In the genomic region with DNA sequence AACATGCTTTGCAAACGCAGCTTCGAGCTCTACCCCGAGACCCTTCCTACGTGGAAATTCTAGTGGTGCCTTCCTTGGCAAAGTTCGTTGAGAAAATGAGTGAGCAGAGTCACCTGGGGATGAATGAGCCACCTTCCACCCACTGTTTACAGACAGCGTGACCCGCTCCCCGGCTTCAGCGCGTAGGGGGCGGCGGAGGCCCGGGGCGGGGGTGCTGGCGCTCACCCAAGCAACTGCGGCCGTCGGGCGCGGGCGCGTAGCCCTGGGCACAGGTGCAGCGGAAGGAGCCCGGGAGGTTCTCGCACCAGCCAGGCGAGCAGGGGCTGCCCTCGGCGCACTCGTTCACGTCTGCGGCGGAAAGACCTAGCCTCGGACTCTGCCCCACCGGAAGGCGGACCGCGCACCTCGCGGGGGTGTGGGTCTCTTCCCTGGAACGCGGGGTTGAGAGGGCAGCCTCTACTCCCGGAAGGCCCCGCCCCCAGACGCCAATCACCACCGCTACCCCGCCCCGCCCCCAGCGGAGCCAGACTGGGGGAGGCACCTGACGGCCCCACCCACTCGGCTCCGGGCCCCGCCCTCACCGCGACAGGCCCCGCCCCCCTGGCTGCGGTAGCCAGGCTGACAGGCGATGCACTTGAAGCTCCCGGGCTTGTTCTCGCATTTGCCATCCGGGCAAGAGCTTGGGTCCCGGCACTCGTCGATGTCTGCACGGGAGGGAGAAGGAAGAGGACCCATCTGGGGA, we compare ENCODE assay signal across 9 cellular contexts. TPM values are rescaled to one million over a fixed set of nuclear protein-coding genes. Genes with fewer than 3 reads are reported as not detected.
A peak's percentile ranks its signal among the peaks of the same experiment; 100 is the strongest.
DNase-seq lines count a peak whose midpoint lies in the region; ATAC-seq, FAIRE-seq and TF ChIP-seq lines count a peak whose summit lies in the region.
"Had no signal": no experiment of that assay in that cellular context is flagged by ENCODE, and none has a peak within 500 bp of the region (broad histone marks: within the 10 kb centered on the region; RNA-seq: fewer than 3 reads in every experiment).

No MANE protein-coding gene starts in this region.

- no peak overlapping the region for H3K18ac ChIP-seq in H9 (ENCODE audit: insufficient read length, low read depth, low read length)

- CTCF ChIA-PET in HepG2 (lab: Yijun Ruan, JAX; ENCODE audit: low intra/inter-chr PET ratio, low total read pairs), result no interaction called here

- no peaks in the 10 kb centered on the region for H3K79me2 ChIP-seq in H9 (ENCODE audit: insufficient read depth, low read length)
- peaks cover 6% of the 10 kb centered on the region for H3K79me2 ChIP-seq in astrocyte (ENCODE audit: insufficient read depth, low read length)
- no peaks in the 10 kb centered on the region for H3K79me2 ChIP-seq in HepG2 (ENCODE audit: insufficient read depth, low read length)

- H3K4me1 ChIP-seq in H9 (ENCODE audit: insufficient read depth, low read length) (no peaks in the 10 kb centered on the region), astrocyte (ENCODE audit: insufficient read depth, low read length) (peaks cover 1% of the 10 kb centered on the region), HepG2 (ENCODE audit: insufficient read depth, low read length) (peaks cover 26% of the 10 kb centered on the region)

- H4K20me1 ChIP-seq in H9 (ENCODE audit: control insufficient read depth, insufficient read depth, insufficient read length), result no peaks in the 10 kb centered on the region
- peaks cover 77% of the 10 kb centered on the region for H4K20me1 ChIP-seq in astrocyte (ENCODE audit: insufficient read depth, low read length)
- no peaks in the 10 kb centered on the region for H4K20me1 ChIP-seq in HepG2 (ENCODE audit: insufficient read depth, low read length)

- H3K4me1 Mint-ChIP-seq in H9 (peaks cover 17 to 31% of the 10 kb centered on the region in 2 experiments), astrocyte (ENCODE audit: low read depth, unreplicated experiment) (peaks cover 2% of the 10 kb centered on the region)

- no peak overlapping the region for H3K56ac ChIP-seq in H9 (ENCODE audit: insufficient read length, low read depth, low read length)

- no peak overlapping the region for H4K5ac ChIP-seq in H9 (ENCODE audit: insufficient read length, low read depth, low read length)

- H2BK12ac ChIP-seq in H9 (ENCODE audit: insufficient read length, low read depth, low read length), result no peak overlapping the region

- H3K36me3 ChIP-seq in astrocyte (ENCODE audit: insufficient read depth, low read length) (peaks cover 17% of the 10 kb centered on the region), HepG2 (replicated peaks in 1 of 2; ENCODE audit: control insufficient read depth in 1 of 2, insufficient read depth in 2 of 2, low read length in 2 of 2) (peaks cover 4 to 11% of the 10 kb centered on the region in 2 experiments; a peak in 2 of 5 replicates)

- H3K9ac ChIP-seq in H9 (ENCODE audit: extremely low read depth, insufficient read length, low read length) (no peak overlapping the region), astrocyte (ENCODE audit: low read length) (no peak overlapping the region), HepG2 (ENCODE audit: insufficient read depth, low read depth, low read length) (peak overlapping the region; percentile 61)

- H3K14ac ChIP-seq in H9 (ENCODE audit: insufficient read depth, low read length), result no peak overlapping the region

- H3K4ac ChIP-seq in H9 (ENCODE audit: low read depth, low read length), result no peak overlapping the region

- peaks cover 4% of the 10 kb centered on the region; the same call in 1 of the 2 replicates for H3K27me3 ChIP-seq in H9 (ENCODE audit: insufficient read depth, low read length)
- H3K27me3 ChIP-seq in astrocyte (ENCODE audit: insufficient read depth, low read length), result no peaks in the 10 kb centered on the region
- no peaks in the 10 kb centered on the region for H3K27me3 ChIP-seq in HepG2 (ENCODE audit: control insufficient read depth in 1 of 2, insufficient read depth in 2 of 2, low read length in 2 of 2)

- H3K79me1 ChIP-seq in H9 (ENCODE audit: insufficient read depth, low read depth, low read length, poor library complexity, severe bottlenecking), result no peaks in the 10 kb centered on the region

- H3K23me2 ChIP-seq in H9 (ENCODE audit: insufficient read length, low read depth, low read length, poor library complexity, severe bottlenecking), result peaks cover 2% of the 10 kb centered on the region

- in situ Hi-C loops in G401 (cut with HindIII; ENCODE audit: low sequenced_read_pairs), result no loop called here
- in situ Hi-C loops in HepG2 (cut with HindIII; ENCODE audit: extremely low pct_ligation_motif_present, low pct_unique_long_range_greater_than_20kb), result no loop called here

- H3K36me3 Mint-ChIP-seq in H9 (ENCODE audit: insufficient read depth in 1 of 3, low read depth in 3 of 3) (no peaks in the 10 kb centered on the region; a peak in 1 of 7 replicates), astrocyte (ENCODE audit: low read depth, unreplicated experiment) (peaks cover 27% of the 10 kb centered on the region)

- H3K4me2 ChIP-seq in H9 (ENCODE audit: insufficient read depth, insufficient read length, low read length), result peak overlapping the region; percentile 33
- no peak overlapping the region for H3K4me2 ChIP-seq in astrocyte (ENCODE audit: low read length)
- H3K4me2 ChIP-seq in HepG2 (ENCODE audit: low read depth, low read length), result peak overlapping the region; percentile 73

- no peak; the same call in 1 of the 2 replicates for TF ChIP-seq RAD21 in HepG2 (CRISPR knock-in tag; IDR thresholded peaks at IDR 0.05)

- POLR2A ChIA-PET in HepG2 (lab: Yijun Ruan, JAX), result interaction anchor here (0.7 to 2.0 kb wide), 5 partner anchors 14 to 68 kb away, joined by 3 to 7 read pairs (median 3); partner anchors contain the start of gene ZNRD2

- TF ChIP-seq CTCF in H9 (conservative IDR thresholded peaks at IDR 0.05) (no peak), astrocyte (IDR thresholded peaks at IDR 0.05; ENCODE audit: insufficient read depth, low read depth, low read length) (no peak), HepG2 (CRISPR knock-in tag; IDR thresholded peaks at IDR 0.05) (peak; percentile 9; the same call in 1 of the 2 replicates)

- H2BK15ac ChIP-seq in H9 (ENCODE audit: low read depth, low read length), result no peak overlapping the region

- TF ChIP-seq EP300 in HepG2 (IDR thresholded peaks at IDR 0.05; ENCODE audit: low read depth in 2 of 2, low read length in 2 of 2), result 0 out of 4 replicates have a peak, but pooled peaks of 1 of the 2 experiments have one; percentile 17
- no peak for TF ChIP-seq EP300 in HepG2 (CRISPR knock-in tag; IDR thresholded peaks at IDR 0.05; ENCODE audit: borderline replicate concordance)

- no peak overlapping the region for H3K27ac ChIP-seq in H9 (ENCODE audit: insufficient read length, low read depth, low read length)
- H3K27ac ChIP-seq in astrocyte (ENCODE audit: low read depth, low read length), result no peak overlapping the region
- peak overlapping the region; percentile 66 for H3K27ac ChIP-seq in HepG2 (ENCODE audit: extremely low read length, insufficient read depth, low read length)

- peak in 1 of 2 experiments; percentile 76; a peak in 2 of 4 replicates for TF ChIP-seq POLR2A in HepG2 (IDR thresholded peaks at IDR 0.05; ENCODE audit: insufficient read depth in 1 of 2, low read depth in 2 of 2, low read length in 2 of 2)

- H3K9me3 ChIP-seq in H9 (ENCODE audit: control insufficient read depth, low read depth, low read length) (no peaks in the 10 kb centered on the region), astrocyte (ENCODE audit: insufficient read depth, low read depth, low read length) (no peaks in the 10 kb centered on the region), HepG2 (ENCODE audit: low read length) (no peaks in the 10 kb centered on the region)

- no peak overlapping the region for H3K4me3 ChIP-seq in astrocyte (ENCODE audit: insufficient read depth, low read depth, low read length)
- H3K4me3 ChIP-seq in HepG2 (replicated peaks in 1 of 3; ENCODE audit: insufficient read depth in 1 of 3, low read depth in 2 of 3, low read length in 3 of 3), result peak overlapping the region; percentile 44 to 68 (median 58); a peak in 5 of 6 replicates

- H3T11ph ChIP-seq in H9 (ENCODE audit: low read length), result no peak overlapping the region

- peak; percentile 64 for ATAC-seq in HepG2

- H3K4me3 Mint-ChIP-seq in H9 (peak overlapping the region; percentile 57 to 73), astrocyte (ENCODE audit: unreplicated experiment) (peak overlapping the region; percentile 36)

- no peak overlapping the region for H2AFZ ChIP-seq in H9 (ENCODE audit: low read length)
- H2AFZ ChIP-seq in astrocyte (ENCODE audit: low read depth, low read length), result no peak overlapping the region
- H2AFZ ChIP-seq in HepG2 (ENCODE audit: low read length), result no peak overlapping the region

- H2BK20ac ChIP-seq in H9 (ENCODE audit: low read depth, low read length, poor library complexity, severe bottlenecking), result no peak overlapping the region

- H3K27me3 Mint-ChIP-seq in H9 (ENCODE audit: low read depth) (peaks cover 85% of the 10 kb centered on the region), astrocyte (ENCODE audit: low read depth, unreplicated experiment) (peaks cover 43% of the 10 kb centered on the region)

- no peak overlapping the region for H2BK5ac ChIP-seq in H9 (ENCODE audit: insufficient read length, low read length)

- H4K91ac ChIP-seq in H9 (ENCODE audit: insufficient read length, low read depth, low read length), result no peak overlapping the region

- intact Hi-C loops in HepG2 (cut with micrococcal nuclease; ENCODE audit: unreplicated experiment), result no loop called here

- H3K27ac Mint-ChIP-seq in H9 (no peak overlapping the region), astrocyte (ENCODE audit: unreplicated experiment) (no peak overlapping the region)

- H3K9me3 Mint-ChIP-seq in H9 (peaks cover 0 to 2% of the 10 kb centered on the region in 2 experiments; a peak in 1 of 5 replicates), astrocyte (ENCODE audit: unreplicated experiment) (peaks cover 7% of the 10 kb centered on the region)

- H2BK120ac ChIP-seq in H9 (ENCODE audit: low read depth, low read length, poor library complexity, severe bottlenecking), result no peak overlapping the region

- DNase-seq in G401 (ENCODE audit: low spot score) (peak; percentile 72), H9 (peak; percentile 96), NAMALWA (ENCODE audit: low spot score) (peak; percentile 94), T-helper 2 cell (peak; percentile 93 to 99 (median 97)), astrocyte (ENCODE audit: low read depth) (no peak), HepG2 (ENCODE audit: low spot score) (peak; percentile 75), AG08395 (ENCODE audit: low spot score) (no peak)
- peak; percentile 95 to 99 (median 98) for DNase-seq in stimulated activated CD4-positive, alpha-beta T cell treated with anti-CD3 and anti-CD28 coated beads, TNF-alpha, amount 100 ng/mL, for 48 hours (ENCODE audit: low read depth in 3 of 3)

- no TSS peak for BruUV-seq in HepG2 (replicated peaks; lab: Mats Ljungman, UMichigan)

- no peak for FAIRE-seq in astrocyte (lab: Jason Lieb, UNC)
- FAIRE-seq in HepG2 (lab: Jason Lieb, UNC), result no peak
- FAIRE-seq: TTC549 had no signal

- no peak overlapping the region for H4K8ac ChIP-seq in H9 (replicated peaks; ENCODE audit: insufficient read length, low read depth, low read length)

- no peak overlapping the region for H3K23ac ChIP-seq in H9 (ENCODE audit: insufficient read length, low read depth, low read length)

- WGBS in H9 (ENCODE audit: extremely low coverage, insufficient read length, low lambda C conversion rate), result no CpG with 5 or more reads among the region's 64 CpGs
- WGBS in HepG2 (ENCODE audit: low lambda C conversion rate), result 73% methylated on average over 29 of the region's 64 CpGs

- H2AK5ac ChIP-seq in H9 (ENCODE audit: insufficient read length, low read length), result no peak overlapping the region

RNA-seq across cellular contexts. Expression of gene LTBP3, which starts 11.8 kb away (rescaled TPM):
- 32.5 and 53.2 TPM in 2 replicates for total RNA-seq in G401 (2014; rRNA removed; shearing (Covaris generic))
- total RNA-seq in H9 (2021) (10.6 and 12.1 TPM in 2 replicates), astrocyte (33.2 and 36.5 TPM in 2 replicates), HepG2 (2016; rRNA removed; fragmentation: Illumina TruSeq; extraction: Trizol) (4.2 and 12.2 TPM in 2 replicates)
- total RNA-seq in HepG2 (2016; cell fraction: cytosol; rRNA removed; fragmentation: Illumina TruSeq; extraction: Trizol; ENCODE audit: low read depth), result 3.8 and 4.6 TPM in 2 replicates
- total RNA-seq in HepG2 (2016; cell fraction: insoluble cytoplasmic fraction; rRNA removed; fragmentation: Illumina TruSeq; extraction: Trizol), result 3.1 and 14.2 TPM in 2 replicates
- total RNA-seq in HepG2 (2016; cell fraction: membrane; rRNA removed; fragmentation: Illumina TruSeq; extraction: Trizol), result 6.5 and 7.6 TPM in 2 replicates
- 18.0 and 20.1 TPM in 2 replicates for total RNA-seq in HepG2 (2016; cell fraction: nucleus; rRNA removed; fragmentation: Illumina TruSeq; extraction: Trizol)
- 60.3 and 68.1 TPM in 2 replicates for polyA plus RNA-seq in HepG2 (2011; rRNA removed)
- 16.4 and 24.6 TPM in 2 replicates for polyA plus RNA-seq in HepG2 (2011; cell fraction: cytosol; rRNA removed)
- 549 and 694 TPM in 2 replicates for polyA plus RNA-seq in HepG2 (2011; cell fraction: nucleus; rRNA removed)
- polyA plus RNA-seq in HepG2 (2012), result 41.0 and 45.6 TPM in 2 replicates
- 2.1 and 2.8 TPM in 2 replicates for polyA plus RNA-seq in HepG2 (2016; cell fraction: cytosol; fragmentation: Illumina TruSeq; extraction: Trizol; ENCODE audit: low read depth)
- 7.3 and 9.4 TPM in 2 replicates for polyA plus RNA-seq in HepG2 (2016; cell fraction: insoluble cytoplasmic fraction; fragmentation: Illumina TruSeq; extraction: Trizol; ENCODE audit: low read depth)
- 6.0 and 7.1 TPM in 2 replicates for polyA plus RNA-seq in HepG2 (2016; cell fraction: membrane; fragmentation: Illumina TruSeq; extraction: Trizol; ENCODE audit: low read depth)
- polyA plus RNA-seq in HepG2 (2016; cell fraction: nucleus; fragmentation: Illumina TruSeq; extraction: Trizol; ENCODE audit: insufficient read depth, low read depth), result 129 and 139 TPM in 2 replicates
- 12.7 and 25.1 TPM in 2 replicates for polyA minus RNA-seq in HepG2 (2011; rRNA and poly(A)+ RNA removed; ENCODE audit: low replicate concordance)
- 13.7 and 23.3 TPM in 2 replicates for polyA minus RNA-seq in HepG2 (2011; cell fraction: cytosol; rRNA and poly(A)+ RNA removed)
- polyA minus RNA-seq in HepG2 (2011; cell fraction: nucleus; rRNA and poly(A)+ RNA removed), result 36.4 and 39.8 TPM in 2 replicates

RNA-seq across cellular contexts. Expression of gene SCYL1, which starts 21.5 kb away (rescaled TPM):
- 77.6 and 80.4 TPM in 2 replicates for total RNA-seq in G401 (2014; rRNA removed; shearing (Covaris generic))
- total RNA-seq in H9 (2021) (54.7 and 56.0 TPM in 2 replicates), astrocyte (106 and 128 TPM in 2 replicates), HepG2 (2016; rRNA removed; fragmentation: Illumina TruSeq; extraction: Trizol) (61.7 and 65.9 TPM in 2 replicates)
- 25.8 and 30.8 TPM in 2 replicates for total RNA-seq in HepG2 (2016; cell fraction: cytosol; rRNA removed; fragmentation: Illumina TruSeq; extraction: Trizol; ENCODE audit: low read depth)
- 61.5 and 71.8 TPM in 2 replicates for total RNA-seq in HepG2 (2016; cell fraction: insoluble cytoplasmic fraction; rRNA removed; fragmentation: Illumina TruSeq; extraction: Trizol)
- total RNA-seq in HepG2 (2016; cell fraction: membrane; rRNA removed; fragmentation: Illumina TruSeq; extraction: Trizol), result 42.4 and 48.2 TPM in 2 replicates
- total RNA-seq in HepG2 (2016; cell fraction: nucleus; rRNA removed; fragmentation: Illumina TruSeq; extraction: Trizol), result 43.2 and 44.5 TPM in 2 replicates
- polyA plus RNA-seq in HepG2 (2011; rRNA removed), result 103 and 122 TPM in 2 replicates
- 86.0 and 134 TPM in 2 replicates for polyA plus RNA-seq in HepG2 (2011; cell fraction: cytosol; rRNA removed)
- 217 and 274 TPM in 2 replicates for polyA plus RNA-seq in HepG2 (2011; cell fraction: nucleus; rRNA removed)
- polyA plus RNA-seq in HepG2 (2012), result 38.8 and 49.2 TPM in 2 replicates
- polyA plus RNA-seq in HepG2 (2016; cell fraction: cytosol; fragmentation: Illumina TruSeq; extraction: Trizol; ENCODE audit: low read depth), result 18.7 and 21.2 TPM in 2 replicates
- 66.5 and 66.9 TPM in 2 replicates for polyA plus RNA-seq in HepG2 (2016; cell fraction: insoluble cytoplasmic fraction; fragmentation: Illumina TruSeq; extraction: Trizol; ENCODE audit: low read depth)
- polyA plus RNA-seq in HepG2 (2016; cell fraction: membrane; fragmentation: Illumina TruSeq; extraction: Trizol; ENCODE audit: low read depth), result 31.2 and 33.8 TPM in 2 replicates
- 90.8 and 91.5 TPM in 2 replicates for polyA plus RNA-seq in HepG2 (2016; cell fraction: nucleus; fragmentation: Illumina TruSeq; extraction: Trizol; ENCODE audit: insufficient read depth, low read depth)
- polyA minus RNA-seq in HepG2 (2011; rRNA and poly(A)+ RNA removed; ENCODE audit: low replicate concordance), result 110 and 139 TPM in 2 replicates
- polyA minus RNA-seq in HepG2 (2011; cell fraction: cytosol; rRNA and poly(A)+ RNA removed), result 43.9 and 59.3 TPM in 2 replicates
- polyA minus RNA-seq in HepG2 (2011; cell fraction: nucleus; rRNA and poly(A)+ RNA removed), result 34.2 and 36.4 TPM in 2 replicates

RNA-seq across cellular contexts. Expression of gene ZNRD2, which starts 23.9 kb away (rescaled TPM):
- total RNA-seq in G401 (2014; rRNA removed; shearing (Covaris generic)), result 72.3 and 72.7 TPM in 2 replicates
- total RNA-seq in H9 (2021) (43.7 and 45.8 TPM in 2 replicates), astrocyte (40.4 and 45.1 TPM in 2 replicates), HepG2 (2016; rRNA removed; fragmentation: Illumina TruSeq; extraction: Trizol) (34.0 and 40.0 TPM in 2 replicates)
- total RNA-seq in HepG2 (2016; cell fraction: cytosol; rRNA removed; fragmentation: Illumina TruSeq; extraction: Trizol; ENCODE audit: low read depth), result 15.3 and 19.2 TPM in 2 replicates
- 32.9 and 41.5 TPM in 2 replicates for total RNA-seq in HepG2 (2016; cell fraction: insoluble cytoplasmic fraction; rRNA removed; fragmentation: Illumina TruSeq; extraction: Trizol)
- 16.0 and 17.9 TPM in 2 replicates for total RNA-seq in HepG2 (2016; cell fraction: membrane; rRNA removed; fragmentation: Illumina TruSeq; extraction: Trizol)
- total RNA-seq in HepG2 (2016; cell fraction: nucleus; rRNA removed; fragmentation: Illumina TruSeq; extraction: Trizol), result 11.5 and 15.7 TPM in 2 replicates
- polyA plus RNA-seq in HepG2 (2011; rRNA removed), result 29.2 and 31.4 TPM in 2 replicates
- 24.1 and 41.2 TPM in 2 replicates for polyA plus RNA-seq in HepG2 (2011; cell fraction: cytosol; rRNA removed)
- 48.9 and 54.8 TPM in 2 replicates for polyA plus RNA-seq in HepG2 (2011; cell fraction: nucleus; rRNA removed)
- polyA plus RNA-seq in HepG2 (2012), result 25.2 and 28.5 TPM in 2 replicates
- 26.6 and 28.0 TPM in 2 replicates for polyA plus RNA-seq in HepG2 (2016; cell fraction: cytosol; fragmentation: Illumina TruSeq; extraction: Trizol; ENCODE audit: low read depth)
- polyA plus RNA-seq in HepG2 (2016; cell fraction: insoluble cytoplasmic fraction; fragmentation: Illumina TruSeq; extraction: Trizol; ENCODE audit: low read depth), result 42.9 and 46.1 TPM in 2 replicates
- polyA plus RNA-seq in HepG2 (2016; cell fraction: membrane; fragmentation: Illumina TruSeq; extraction: Trizol; ENCODE audit: low read depth), result 23.7 and 24.4 TPM in 2 replicates
- 31.1 and 33.2 TPM in 2 replicates for polyA plus RNA-seq in HepG2 (2016; cell fraction: nucleus; fragmentation: Illumina TruSeq; extraction: Trizol; ENCODE audit: insufficient read depth, low read depth)
- 18.6 and 34.8 TPM in 2 replicates for polyA minus RNA-seq in HepG2 (2011; rRNA and poly(A)+ RNA removed; ENCODE audit: low replicate concordance)
- polyA minus RNA-seq in HepG2 (2011; cell fraction: cytosol; rRNA and poly(A)+ RNA removed), result 8.6 and 11.3 TPM in 2 replicates
- 12.0 and 19.5 TPM in 2 replicates for polyA minus RNA-seq in HepG2 (2011; cell fraction: nucleus; rRNA and poly(A)+ RNA removed)

RNA-seq across cellular contexts. Expression of gene FAM89B, which starts 25.9 kb away (rescaled TPM):
- total RNA-seq in G401 (2014; rRNA removed; shearing (Covaris generic)), result 28.1 and 58.6 TPM in 2 replicates
- total RNA-seq in H9 (2021) (20.0 and 21.7 TPM in 2 replicates), astrocyte (45.2 and 47.5 TPM in 2 replicates), HepG2 (2016; rRNA removed; fragmentation: Illumina TruSeq; extraction: Trizol) (3.6 and 5.7 TPM in 2 replicates)
- 7.8 and 8.7 TPM in 2 replicates for total RNA-seq in HepG2 (2016; cell fraction: cytosol; rRNA removed; fragmentation: Illumina TruSeq; extraction: Trizol; ENCODE audit: low read depth)
- 4.0 and 5.2 TPM in 2 replicates for total RNA-seq in HepG2 (2016; cell fraction: insoluble cytoplasmic fraction; rRNA removed; fragmentation: Illumina TruSeq; extraction: Trizol)
- total RNA-seq in HepG2 (2016; cell fraction: membrane; rRNA removed; fragmentation: Illumina TruSeq; extraction: Trizol), result 8.0 and 9.6 TPM in 2 replicates
- 2.9 and 4.0 TPM in 2 replicates for total RNA-seq in HepG2 (2016; cell fraction: nucleus; rRNA removed; fragmentation: Illumina TruSeq; extraction: Trizol)
- 8.0 and 11.5 TPM in 2 replicates for polyA plus RNA-seq in HepG2 (2011; rRNA removed)
- 5.8 and 9.6 TPM in 2 replicates for polyA plus RNA-seq in HepG2 (2011; cell fraction: cytosol; rRNA removed)
- 29.0 and 34.8 TPM in 2 replicates for polyA plus RNA-seq in HepG2 (2011; cell fraction: nucleus; rRNA removed)
- polyA plus RNA-seq in HepG2 (2012), result 3.6 and 5.3 TPM in 2 replicates
- 19.5 and 20.4 TPM in 2 replicates for polyA plus RNA-seq in HepG2 (2016; cell fraction: cytosol; fragmentation: Illumina TruSeq; extraction: Trizol; ENCODE audit: low read depth)
- 7.9 and 9.1 TPM in 2 replicates for polyA plus RNA-seq in HepG2 (2016; cell fraction: insoluble cytoplasmic fraction; fragmentation: Illumina TruSeq; extraction: Trizol; ENCODE audit: low read depth)
- polyA plus RNA-seq in HepG2 (2016; cell fraction: membrane; fragmentation: Illumina TruSeq; extraction: Trizol; ENCODE audit: low read depth), result 15.3 and 15.7 TPM in 2 replicates
- polyA plus RNA-seq in HepG2 (2016; cell fraction: nucleus; fragmentation: Illumina TruSeq; extraction: Trizol; ENCODE audit: insufficient read depth, low read depth), result 11.6 and 13.0 TPM in 2 replicates
- polyA minus RNA-seq in HepG2 (2011; rRNA and poly(A)+ RNA removed; ENCODE audit: low replicate concordance), result 11.8 and 23.8 TPM in 2 replicates
- 1.9 and 4.2 TPM in 2 replicates for polyA minus RNA-seq in HepG2 (2011; cell fraction: cytosol; rRNA and poly(A)+ RNA removed)
- 4.5 and 5.1 TPM in 2 replicates for polyA minus RNA-seq in HepG2 (2011; cell fraction: nucleus; rRNA and poly(A)+ RNA removed)

RNA-seq across cellular contexts. Expression of gene EHBP1L1, which starts 29.5 kb away (rescaled TPM):
- 8.7 and 16.5 TPM in 2 replicates for total RNA-seq in G401 (2014; rRNA removed; shearing (Covaris generic))
- total RNA-seq in H9 (2021) (13.8 and 14.5 TPM in 2 replicates), astrocyte (9.4 and 10.1 TPM in 2 replicates), HepG2 (2016; rRNA removed; fragmentation: Illumina TruSeq; extraction: Trizol) (5.4 and 10.6 TPM in 2 replicates)
- 2.5 and 2.6 TPM in 2 replicates for total RNA-seq in HepG2 (2016; cell fraction: cytosol; rRNA removed; fragmentation: Illumina TruSeq; extraction: Trizol; ENCODE audit: low read depth)
- 3.9 and 9.7 TPM in 2 replicates for total RNA-seq in HepG2 (2016; cell fraction: insoluble cytoplasmic fraction; rRNA removed; fragmentation: Illumina TruSeq; extraction: Trizol)
- 3.4 TPM in 2 replicates for total RNA-seq in HepG2 (2016; cell fraction: membrane; rRNA removed; fragmentation: Illumina TruSeq; extraction: Trizol)
- 7.8 and 8.4 TPM in 2 replicates for total RNA-seq in HepG2 (2016; cell fraction: nucleus; rRNA removed; fragmentation: Illumina TruSeq; extraction: Trizol)
- 8.3 and 14.4 TPM in 2 replicates for polyA plus RNA-seq in HepG2 (2011; rRNA removed)
- polyA plus RNA-seq in HepG2 (2011; cell fraction: cytosol; rRNA removed), result 7.1 and 10.0 TPM in 2 replicates
- polyA plus RNA-seq in HepG2 (2011; cell fraction: nucleus; rRNA removed), result 74.9 and 85.5 TPM in 2 replicates
- 9.8 and 10.7 TPM in 2 replicates for polyA plus RNA-seq in HepG2 (2012)
- polyA plus RNA-seq in HepG2 (2016; cell fraction: cytosol; fragmentation: Illumina TruSeq; extraction: Trizol; ENCODE audit: low read depth), result 0.58 and 0.94 TPM in 2 replicates
- 4.6 and 5.1 TPM in 2 replicates for polyA plus RNA-seq in HepG2 (2016; cell fraction: insoluble cytoplasmic fraction; fragmentation: Illumina TruSeq; extraction: Trizol; ENCODE audit: low read depth)
- 0.79 and 1.3 TPM in 2 replicates for polyA plus RNA-seq in HepG2 (2016; cell fraction: membrane; fragmentation: Illumina TruSeq; extraction: Trizol; ENCODE audit: low read depth)
- polyA plus RNA-seq in HepG2 (2016; cell fraction: nucleus; fragmentation: Illumina TruSeq; extraction: Trizol; ENCODE audit: insufficient read depth, low read depth), result 27.0 and 30.2 TPM in 2 replicates
- 23.3 and 45.1 TPM in 2 replicates for polyA minus RNA-seq in HepG2 (2011; rRNA and poly(A)+ RNA removed; ENCODE audit: low replicate concordance)
- polyA minus RNA-seq in HepG2 (2011; cell fraction: cytosol; rRNA and poly(A)+ RNA removed), result 7.6 and 13.2 TPM in 2 replicates
- polyA minus RNA-seq in HepG2 (2011; cell fraction: nucleus; rRNA and poly(A)+ RNA removed), result 6.4 and 11.8 TPM in 2 replicates

Comparison
In these comparisons a context has a peak if more than half of its experiments do, and no peak if none do; other contexts are left out.
1. DNase-seq: peak in G401 (single experiment), H9 (single experiment), NAMALWA (single experiment), T-helper 2 cell (5 of 5), HepG2 (single experiment) and stimulated activated CD4-positive, alpha-beta T cell treated with anti-CD3 and anti-CD28 coated beads, TNF-alpha, amount 100 ng/mL, for 48 hours (3 of 3); none in astrocyte (single experiment) and AG08395 (single experiment).